Comparison of ENCODE assay signal across 26 cellular contexts in genomic region chr9:137486545-137487453, GRCh38. TPM values are rescaled to one million over a fixed set of nuclear protein-coding genes. Genes with fewer than 3 reads are reported as not detected.
DNase-seq lines count a peak whose midpoint lies in the region; ATAC-seq lines count a peak whose summit lies in the region.
"Had no signal": no experiment of that assay in that cellular context is flagged by ENCODE, and none has a peak within 500 bp of the region (broad histone marks: within the 10 kb centered on the region; RNA-seq: fewer than 3 reads in every experiment).

No MANE protein-coding gene starts in this region.

- H3K4me2 ChIP-seq in BLaER1, result peak overlapping the region; percentile 54

- H3K9me3 ChIP-seq in BLaER1, result no peaks in the 10 kb centered on the region
- H3K9me3 ChIP-seq: BE2C, left ventricle myocardium inferior had no signal

- H3K36me3 ChIP-seq in BLaER1, result peaks cover 5% of the 10 kb centered on the region; the same call in 1 of the 2 replicates
- H3K36me3 ChIP-seq: BE2C, SJSA1 had no signal

- DNase-seq in DMS53 treated with DMSO at 0.1 percent for 48 hours (lab: John Stamatoyannopoulos, UW; ENCODE audit: unreplicated experiment) (peak; percentile 54), cerebellar cortex (ENCODE audit: low spot score) (peak; percentile 58), myocyte (ENCODE audit: low read depth) (peak; percentile 24), NOMO-1 treated with DMSO at 0.1 percent for 48 hours (lab: John Stamatoyannopoulos, UW; ENCODE audit: unreplicated experiment) (no peak), NCI-H1930 (lab: John Stamatoyannopoulos, UW) (no peak), NCI-H2081 (lab: John Stamatoyannopoulos, UW) (no peak)
- DNase-seq: activated CD4-positive, alpha-beta T cell treated with anti-CD3 and anti-CD28 coated beads, Interleukin-2, amount 50 U/mL, for 48 hours; activated CD4-positive, CD25-positive, alpha-beta regulatory T cell; activated naive CD4-positive, alpha-beta T cell; activated T-cell treated with anti-CD3 and anti-CD28 coated beads, Interleukin-2, amount 50 U/mL, for 48 hours; BE2C; dermis blood vessel endothelial cell; endodermal cell; KBM-7; left ventricle myocardium inferior; naive thymus-derived CD4-positive, alpha-beta T cell; NCI-H226; nucleus accumbens; trophoblast cell had no signal

- H3K4me1 ChIP-seq in BLaER1, result peaks cover 59% of the 10 kb centered on the region

- H4K20me1 ChIP-seq in BLaER1, result 0 out of 2 replicates have a peak, but pooled peaks cover 7% of the 10 kb centered on the region

- no peaks in the 10 kb centered on the region for H3K27me3 ChIP-seq in BLaER1
- H3K27me3 ChIP-seq: BE2C, SJSA1 had no signal

- H3K27ac ChIP-seq in BLaER1, result no peak overlapping the region
- H3K27ac ChIP-seq: left ventricle myocardium inferior, SJSA1 had no signal

- no peak for ATAC-seq in HG02938 (IDR thresholded peaks at IDR 0.05; ENCODE audit: unreplicated experiment)
- ATAC-seq: naive thymus-derived CD4-positive, alpha-beta T cell; stimulated activated memory B cell treated with anti-CD40 and anti-IgM and Interleukin-4, amounts not matched to agents 10 μg/mL and 1 μg/mL and 100 μg/mL, for 72 hours had no signal

- H3K4me3 ChIP-seq in BLaER1, result no peak overlapping the region
- H3K4me3 ChIP-seq: left ventricle myocardium inferior, SJSA1 had no signal

- no peak overlapping the region for H3K9ac ChIP-seq in BLaER1

RNA-seq across cellular contexts. Expression of gene NSMF, which starts 27.7 kb away (rescaled TPM):
- 53.9 and 69.9 TPM in 2 replicates for total RNA-seq in myocyte
- 50.2 TPM for polyA plus RNA-seq in myocyte (2012)

RNA-seq across cellular contexts. Expression of gene ENTPD8, which starts 45.6 kb away (rescaled TPM):
- 0.19 and 0.31 TPM in 2 replicates for total RNA-seq in myocyte
- polyA plus RNA-seq in myocyte (2012), result 0.14 TPM
- total RNA-seq: left ventricle myocardium inferior; MCF 10A; naive thymus-derived CD4-positive, alpha-beta T cell; SJSA1; skeletal muscle tissue; subcutaneous adipose tissue had no signal
- polyA plus RNA-seq: naive thymus-derived CD4-positive, alpha-beta T cell had no signal

Comparison
In these comparisons a context has a peak if more than half of its experiments do, and no peak if none do; other contexts are left out.
1. DNase-seq: peak in DMS53 treated with DMSO at 0.1 percent for 48 hours (single experiment), cerebellar cortex (single experiment) and myocyte (single experiment); none in NOMO-1 treated with DMSO at 0.1 percent for 48 hours (single experiment), NCI-H1930 (0 of 2) and NCI-H2081 (0 of 2).